Comparison of ENCODE assay signal across 22 cellular contexts in genomic region chr3:52328536-52329080, GRCh38.
"Had no signal": no experiment of that assay in that cellular context is flagged by ENCODE, and none has a peak within 500 bp of the region (broad histone marks: within the 10 kb centered on the region; RNA-seq: fewer than 3 reads in every experiment).

No MANE protein-coding gene starts in this region.

- ATAC-seq: esophagus mucosa; heart left ventricle; naive thymus-derived CD4-positive, alpha-beta T cell; stimulated activated naive CD8-positive, alpha-beta T cell treated with anti-CD3 and anti-CD28 coated beads, Interleukin-15, Interleukin-2, amounts not matched to agents 100 U/mL and 50 U/mL, for 24 hours had no signal

- H3K36me3 Mint-ChIP-seq: type B pancreatic cell had no signal

- H3K27ac Mint-ChIP-seq: nephron progenitor cell, type B pancreatic cell had no signal

- H3K36me3 ChIP-seq: right atrium auricular region, uterus had no signal

- H3K4me3 ChIP-seq: dorsolateral prefrontal cortex, heart left ventricle, right atrium auricular region, sigmoid colon, skin epidermis, suprapubic skin, thyroid gland, uterus had no signal

- H3K27me3 ChIP-seq: dorsolateral prefrontal cortex, heart left ventricle, neutrophil, right atrium auricular region, sigmoid colon, suprapubic skin, thyroid gland, uterus had no signal

- H3K9me3 ChIP-seq: heart left ventricle, neutrophil, right atrium auricular region, sigmoid colon, suprapubic skin, thyroid gland, uterus had no signal

- H3K27ac ChIP-seq: heart left ventricle, neutrophil, right atrium auricular region, sigmoid colon, skin epidermis, suprapubic skin, thyroid gland, uterus had no signal

- H3K4me1 Mint-ChIP-seq: naive thymus-derived CD4-positive, alpha-beta T cell; nephron progenitor cell had no signal

- FAIRE-seq: frontal cortex had no signal

- H3K4me1 ChIP-seq: right atrium auricular region, sigmoid colon, suprapubic skin, uterus had no signal

- H3K27me3 Mint-ChIP-seq: naive thymus-derived CD4-positive, alpha-beta T cell; type B pancreatic cell had no signal

- DNase-seq: cortex of kidney; effector CD8-positive, alpha-beta T cell; hippocampal formation; kidney glomerular epithelial cell; mammary epithelial cell; naive thymus-derived CD4-positive, alpha-beta T cell; nephron progenitor cell; posterior cingulate gyrus; sigmoid colon; stimulated activated CD4-positive, alpha-beta T cell treated with anti-CD3 and anti-CD28 coated beads, Interleukin-2, amount 100 ng/mL, for 48 hours; stimulated activated naive CD8-positive, alpha-beta T cell treated with anti-CD3 and anti-CD28 coated beads, Interleukin-15, Interleukin-2, amounts not matched to agents 100 U/mL and 50 U/mL, for 24 hours; thyroid gland; uterus had no signal

- H3K9me3 Mint-ChIP-seq: naive thymus-derived CD4-positive, alpha-beta T cell; nephron progenitor cell; type B pancreatic cell had no signal

- H3K4me3 Mint-ChIP-seq: naive thymus-derived CD4-positive, alpha-beta T cell; nephron progenitor cell; type B pancreatic cell had no signal
